In genomic region chr2:113102133-113102532, GRCh38 we compare ENCODE assay signal across 27 cellular contexts. TPM values are rescaled to one million over a fixed set of nuclear protein-coding genes. Genes with fewer than 3 reads are reported as not detected.
"Had no signal": no experiment of that assay in that cellular context is flagged by ENCODE, and none has a peak within 500 bp of the region (broad histone marks: within the 10 kb centered on the region; RNA-seq: fewer than 3 reads in every experiment).

No MANE protein-coding gene starts in this region.

- DNase-seq: activated CD4-positive, CD25-positive, alpha-beta regulatory T cell treated with anti-CD3 and anti-CD28 coated beads, Interleukin-2, amount 50 U/mL, for 72 hours; activated gamma-delta T cell; activated naive CD4-positive, alpha-beta T cell treated with anti-CD3 and anti-CD28 coated beads, Interleukin-2, amount 10 ng/mL, durations not matched to agents 7 days and 5 days; activated T-cell treated with anti-CD3 and anti-CD28 coated beads, Interleukin-2, amount 50 U/mL, for 48 hours; adrenal gland; aorta; body of pancreas; effector CD8-positive, alpha-beta T cell; foreskin keratinocyte; heart left ventricle; hypothalamus; immature natural killer cell; mesenchymal stem cell; posterior cingulate gyrus; stimulated activated CD4-positive, alpha-beta T cell treated with anti-CD3 and anti-CD28 coated beads, Interleukin-2, amount 100 ng/mL, for 48 hours; stomach; T-helper 2 cell; thyroid gland; upper lobe of right lung had no signal

- H3K4me3 ChIP-seq: adrenal gland, body of pancreas, heart left ventricle, SJSA1, stomach, thyroid gland, upper lobe of right lung had no signal

- H3K4me1 ChIP-seq: adrenal gland, body of pancreas, foreskin keratinocyte, SJSA1, stomach, thyroid gland, upper lobe of right lung had no signal

- H3K27me3 Mint-ChIP-seq: activated naive CD4-positive, alpha-beta T cell treated with anti-CD3 and anti-CD28 coated beads, Interleukin-2, amount 10 ng/mL, durations not matched to agents 7 days and 5 days had no signal

- H3K27ac ChIP-seq: adrenal gland, body of pancreas, foreskin keratinocyte, heart left ventricle, SJSA1, stomach, thyroid gland, upper lobe of right lung had no signal

- H3K4me3 Mint-ChIP-seq: activated naive CD4-positive, alpha-beta T cell treated with anti-CD3 and anti-CD28 coated beads, Interleukin-2, amount 10 ng/mL, durations not matched to agents 7 days and 5 days; immature natural killer cell; nephron had no signal

- H3K9me3 ChIP-seq: adrenal gland, body of pancreas, thyroid gland, upper lobe of right lung had no signal

- ATAC-seq: body of pancreas, foreskin keratinocyte, heart left ventricle, right cardiac atrium, upper lobe of right lung had no signal

- H3K27me3 ChIP-seq: adrenal gland, body of pancreas, foreskin keratinocyte, stomach, thyroid gland, upper lobe of right lung had no signal

- H3K4me1 Mint-ChIP-seq: nephron had no signal

- H3K27ac Mint-ChIP-seq: activated naive CD4-positive, alpha-beta T cell treated with anti-CD3 and anti-CD28 coated beads, Interleukin-2, amount 10 ng/mL, durations not matched to agents 7 days and 5 days; immature natural killer cell; nephron had no signal

- H3K36me3 ChIP-seq: adrenal gland, heart left ventricle, SJSA1, stomach, thyroid gland, upper lobe of right lung had no signal

RNA-seq across cellular contexts. Expression of gene IL1RN, which starts 25.3 kb away (rescaled TPM):
- total RNA-seq: dermis microvascular lymphatic vessel endothelial cell, osteoblast, SJSA1 had no signal

RNA-seq across cellular contexts. Expression of gene IL1F10, which starts 34.4 kb away (rescaled TPM):
- total RNA-seq: adrenal gland, aorta, body of pancreas, dermis microvascular lymphatic vessel endothelial cell, epithelial cell of proximal tubule, foreskin keratinocyte, heart left ventricle, kidney epithelial cell, mononuclear cell, osteoblast, right cardiac atrium, SJSA1, stomach, thyroid gland, upper lobe of right lung had no signal
- polyA plus RNA-seq: adrenal gland, aorta, heart left ventricle, immature natural killer cell, right cardiac atrium, stomach had no signal

RNA-seq across cellular contexts. Expression of gene IL36RN, which starts 43.1 kb away (rescaled TPM):
- total RNA-seq: adrenal gland, aorta, body of pancreas, dermis microvascular lymphatic vessel endothelial cell, epithelial cell of proximal tubule, heart left ventricle, mononuclear cell, osteoblast, right cardiac atrium, SJSA1, stomach, thyroid gland, upper lobe of right lung had no signal
- polyA plus RNA-seq: adrenal gland, aorta, heart left ventricle, immature natural killer cell, right cardiac atrium had no signal

RNA-seq across cellular contexts. Expression of gene IL36B, which starts 49.5 kb away (rescaled TPM):
- total RNA-seq: adrenal gland, aorta, body of pancreas, dermis microvascular lymphatic vessel endothelial cell, epithelial cell of proximal tubule, foreskin keratinocyte, heart left ventricle, kidney epithelial cell, mononuclear cell, osteoblast, right cardiac atrium, SJSA1, stomach, thyroid gland, upper lobe of right lung had no signal
- polyA plus RNA-seq: adrenal gland, aorta, foreskin keratinocyte, heart left ventricle, immature natural killer cell, right cardiac atrium, stomach had no signal
